ENCODE assay signal across 1 cellular context in genomic region chr1:202958544-202959275, GRCh38.
TF ChIP-seq lines count a peak whose summit lies in the region.

No MANE protein-coding gene starts in this region.

TF ChIP-seq in GM23338, 12 proteins besides CTCF, POLR2A, EP300 and RAD21 (continued from another document):
- TF ChIP-seq ETS1 (IDR thresholded peaks at IDR 0.05) (no peak), ZNF114 (CRISPR knock-in tag; IDR thresholded peaks at IDR 0.05) (no peak), REST (IDR thresholded peaks at IDR 0.05; ENCODE audit: unreplicated experiment) (no peak), JUNB (IDR thresholded peaks at IDR 0.05; ENCODE audit: unreplicated experiment) (no peak), EZH2phosphoT487 (IDR thresholded peaks at IDR 0.05; ENCODE audit: unreplicated experiment) (no peak)
TF ChIP-seq in GM23338: peak in this region for 0.
